ENCODE assay signal across 9 cellular contexts in the genomic region with DNA sequence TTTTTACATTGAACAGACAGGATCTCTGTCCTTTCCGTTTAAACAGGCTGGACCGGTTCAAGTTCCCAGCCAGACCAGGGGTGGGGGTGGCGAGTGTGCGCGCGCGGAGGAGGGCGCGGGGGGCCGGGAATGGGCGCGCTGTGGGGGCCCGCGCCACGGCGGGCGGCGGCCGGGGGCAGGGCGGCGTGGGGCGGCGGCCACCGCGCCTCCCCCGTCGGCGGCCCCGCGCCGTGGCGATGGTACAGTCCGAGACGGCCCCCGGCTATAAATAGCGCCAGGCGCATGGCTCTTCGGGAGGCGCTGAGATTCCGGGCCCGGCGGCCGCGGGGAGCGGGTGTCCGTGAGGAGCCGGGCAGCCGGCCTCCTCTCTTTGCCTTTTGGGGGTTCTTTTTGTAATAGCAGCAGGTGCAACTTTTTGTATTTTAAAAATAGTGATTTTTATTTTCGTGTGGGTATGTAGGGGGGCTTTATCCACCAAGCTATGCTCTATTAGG. TPM values are rescaled to one million over a fixed set of nuclear protein-coding genes. Genes with fewer than 3 reads are reported as not detected.
DNase-seq lines count a peak whose midpoint lies in the region; ATAC-seq and TF ChIP-seq lines count a peak whose summit lies in the region.
"Had no signal": no experiment of that assay in that cellular context is flagged by ENCODE, and none has a peak within 500 bp of the region (broad histone marks: within the 10 kb centered on the region; RNA-seq: fewer than 3 reads in every experiment).

No MANE protein-coding gene starts in this region.

- 2% methylated on average over 14 to 45 of the region's 49 CpGs for WGBS in testis, 2 donors

- peaks cover 4% of the 10 kb centered on the region for H3K4me1 ChIP-seq in testis

- no peaks in the 10 kb centered on the region for H3K36me3 Mint-ChIP-seq in natural killer cell

- H3K4me3 Mint-ChIP-seq in natural killer cell, result no peak overlapping the region

- H3K4me1 Mint-ChIP-seq in natural killer cell, result peaks cover 5% of the 10 kb centered on the region in 2 donors

- ATAC-seq in natural killer cell, result no peak
- ATAC-seq in HG03469 (IDR thresholded peaks at IDR 0.05; ENCODE audit: unreplicated experiment), result no peak

- peaks cover 72% of the 10 kb centered on the region for H3K27me3 ChIP-seq in kidney epithelial cell (ENCODE audit: control insufficient read depth, insufficient read depth, low read length)
- no peaks in the 10 kb centered on the region for H3K27me3 ChIP-seq in testis

- TF ChIP-seq POLR2A in testis (IDR thresholded peaks at IDR 0.05), result no peak

- no peak overlapping the region for H3K27ac ChIP-seq in testis

- intact Hi-C loops in testis (cut with DNase I; ENCODE audit: low total_unique reads) (no loop called here), natural killer cell (cut with micrococcal nuclease) (no loop called here)

- peaks cover 2 to 4% of the 10 kb centered on the region in 2 donors for H3K9me3 Mint-ChIP-seq in natural killer cell

- peak; percentile 99 for DNase-seq in D341Med (ENCODE audit: low spot score)
- DNase-seq in NCI-H1930 (lab: John Stamatoyannopoulos, UW), result peak; percentile 68 to 83
- peak; percentile 76 for DNase-seq in cerebellar cortex (ENCODE audit: low spot score)
- DNase-seq in kidney epithelial cell (ENCODE audit: low read depth), result no peak
- peak; percentile 82 for DNase-seq in testis
- DNase-seq in natural killer cell, result no peak
- DNase-seq in NCI-H1048 (lab: John Stamatoyannopoulos, UW), result no peak

- H3K36me3 ChIP-seq in kidney epithelial cell (ENCODE audit: control insufficient read depth, insufficient read depth, low read length), result no peaks in the 10 kb centered on the region
- H3K36me3 ChIP-seq in testis (ENCODE audit: low read depth, missing control alignments), result no peaks in the 10 kb centered on the region

- H3K4me3 ChIP-seq in kidney epithelial cell (ENCODE audit: low read depth, low read length) (peak overlapping the region; percentile 36), testis (peak overlapping the region; percentile 49 to 71)

- H3K9me3 ChIP-seq in testis, result no peaks in the 10 kb centered on the region

- no peak overlapping the region for H3K27ac Mint-ChIP-seq in natural killer cell

- H3K27me3 Mint-ChIP-seq in natural killer cell (ENCODE audit: low read depth in 2 of 2), result peaks cover 50 to 75% of the 10 kb centered on the region in 2 donors

- no peak for TF ChIP-seq CTCF in kidney epithelial cell (IDR thresholded peaks at IDR 0.05; ENCODE audit: insufficient read depth, low read length, poor library complexity, severe bottlenecking)
- TF ChIP-seq CTCF in testis (IDR thresholded peaks at IDR 0.05), result no peak
- TF ChIP-seq CTCF in natural killer cell (IDR thresholded peaks at IDR 0.05), result no peak

RNA-seq across cellular contexts. Expression of gene CELF4, which starts 0.4 kb away (rescaled TPM):
- 0.34 TPM in 1 of 2 replicates, not detected in the other for total RNA-seq in kidney epithelial cell
- total RNA-seq in testis, result 1 to 10 TPM; 3.9 to 4.8 TPM
- 6.3 TPM for polyA plus RNA-seq in testis (ENCODE audit: insufficient read depth, low read depth, low replicate concordance)
- total RNA-seq in natural killer cell, result not detected
- total RNA-seq: endothelial cell of umbilical vein had no signal
- polyA plus RNA-seq: endothelial cell of umbilical vein had no signal

Comparison
In these comparisons a context has a peak if more than half of its experiments do, and no peak if none do; other contexts are left out.
1. DNase-seq: peak in D341Med (single experiment), NCI-H1930 (2 of 2), cerebellar cortex (single experiment) and testis (single experiment); none in kidney epithelial cell (single experiment), natural killer cell (single experiment) and NCI-H1048 (single experiment).